12 cellular contexts compared by ENCODE assay signal in the genomic region with DNA sequence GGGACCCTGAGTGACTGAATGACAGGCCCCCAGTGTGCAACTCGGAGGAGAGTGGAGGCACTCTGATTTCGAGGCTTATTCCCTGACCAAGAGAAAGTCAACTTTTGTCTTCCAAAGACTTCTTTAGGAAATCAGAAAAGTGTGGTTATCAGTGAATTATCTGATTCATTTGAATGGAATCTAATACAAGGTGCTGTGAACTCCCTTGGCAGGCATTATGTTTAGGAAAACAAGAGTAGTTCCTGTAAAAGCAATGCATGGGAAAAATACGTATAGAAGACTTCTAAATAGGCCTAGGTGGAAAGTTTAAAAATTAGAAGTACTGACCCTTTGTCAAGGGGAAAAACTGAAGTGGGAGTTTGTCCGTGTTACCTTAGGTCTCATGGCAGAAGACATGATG.
DNase-seq lines count a peak whose midpoint lies in the region; ATAC-seq and TF ChIP-seq lines count a peak whose summit lies in the region.
"Had no signal": no experiment of that assay in that cellular context is flagged by ENCODE, and none has a peak within 500 bp of the region (broad histone marks: within the 10 kb centered on the region; RNA-seq: fewer than 3 reads in every experiment).

No MANE protein-coding gene starts in this region.

- H3K36me3 ChIP-seq in IMR-90 (ENCODE audit: control insufficient read depth, insufficient read depth, low read length) (peaks cover 4% of the 10 kb centered on the region; the same call in 1 of the 2 replicates), brain microvascular endothelial cell (replicated peaks) (no peaks in the 10 kb centered on the region), mucosa of descending colon (ENCODE audit: low read depth) (no peaks in the 10 kb centered on the region)

- H2AFZ ChIP-seq in IMR-90 (replicated peaks; ENCODE audit: low read length, poor library complexity): no peak overlapping the region

- H3K27ac ChIP-seq in IMR-90 (ENCODE audit: insufficient read depth, low read length): no peak overlapping the region
- H3K27ac ChIP-seq in brain microvascular endothelial cell: no peak overlapping the region
- H3K27ac ChIP-seq: BLaER1 treated with 17β-estradiol and CSF1 and Interleukin-3, amounts not matched to agents 10 nM and 100 nM had no signal

- ATAC-seq in IMR-90 (ENCODE audit: low read depth) (no peak), mucosa of descending colon (no peak), HG02642 (IDR thresholded peaks at IDR 0.05; ENCODE audit: poor library complexity, unreplicated experiment) (no peak)
- ATAC-seq: HCT116 had no signal

- dilution Hi-C loops in IMR-90 (cut with HindIII; ENCODE audit: low sequenced_read_pairs, unreplicated experiment): no loop called here

- H3K56ac ChIP-seq in IMR-90 (ENCODE audit: extremely low read depth, insufficient read depth, low read length): no peak overlapping the region

- WGBS in IMR-90 (ENCODE audit: extremely low coverage in 2 of 2, insufficient read length in 1 of 2), 2 experiments: no CpG with 5 or more reads among the region's 4 CpGs

- H2AK5ac ChIP-seq in IMR-90 (ENCODE audit: low read depth, low read length): no peak overlapping the region

- DNase-seq in IMR-90: peak; percentile 22
- DNase-seq in brain microvascular endothelial cell: peak; percentile 18
- peak; percentile 6 for DNase-seq in fibroblast of pulmonary artery (ENCODE audit: low read depth)
- peak; percentile 32 for DNase-seq in pulmonary artery endothelial cell (ENCODE audit: low read depth, low spot score)
- DNase-seq in mucosa of descending colon: no peak
- no peak for DNase-seq in occipital lobe (lab: John Stamatoyannopoulos, UW)
- DNase-seq: ACHN; CD4-positive, CD25-positive, alpha-beta regulatory T cell; DMS53 had no signal

- no peak overlapping the region for H2BK120ac ChIP-seq in IMR-90 (ENCODE audit: low read depth, low read length)

- H3K9me3 ChIP-seq in IMR-90 (ENCODE audit: control insufficient read depth, insufficient read depth, low read length) (no peaks in the 10 kb centered on the region; the same call in 1 of the 2 replicates), mucosa of descending colon (no peaks in the 10 kb centered on the region)

- H4K5ac ChIP-seq in IMR-90 (ENCODE audit: low read depth, low read length): no peak overlapping the region

- no peak for TF ChIP-seq POLR2A in IMR-90 (IDR thresholded peaks at IDR 0.05; ENCODE audit: low read depth, low read length)

- BruUV-seq in IMR-90 (replicated peaks; lab: Mats Ljungman, UMichigan): no TSS peak

- no peak overlapping the region for H3K9ac ChIP-seq in IMR-90 (ENCODE audit: low read depth, low read length)
- H3K9ac ChIP-seq: BLaER1 treated with 17β-estradiol and CSF1 and Interleukin-3, amounts not matched to agents 10 nM and 100 nM had no signal

- TF ChIP-seq CTCF in IMR-90 (conservative IDR thresholded peaks at IDR 0.05; ENCODE audit: low read depth, low read length): no peak
- TF ChIP-seq CTCF in brain microvascular endothelial cell (IDR thresholded peaks at IDR 0.05; ENCODE audit: low read depth, low read length, missing control alignments): no peak
- no peak for TF ChIP-seq CTCF in fibroblast of pulmonary artery (IDR thresholded peaks at IDR 0.05; ENCODE audit: low read length, missing control alignments)
- TF ChIP-seq CTCF in mucosa of descending colon (IDR thresholded peaks at IDR 0.05): no peak

- no peak overlapping the region for H2BK5ac ChIP-seq in IMR-90 (ENCODE audit: low read depth, low read length, poor library complexity, severe bottlenecking)

- H3K4me1 ChIP-seq in IMR-90 (ENCODE audit: control insufficient read depth, insufficient read depth, low read length) (no peaks in the 10 kb centered on the region; the same call in 1 of the 2 replicates), mucosa of descending colon (ENCODE audit: low read depth) (no peaks in the 10 kb centered on the region)

- H3K27me3 ChIP-seq in IMR-90 (ENCODE audit: control insufficient read depth, insufficient read depth, low read length) (no peaks in the 10 kb centered on the region), brain microvascular endothelial cell (replicated peaks) (no peaks in the 10 kb centered on the region)
- H3K27me3 ChIP-seq: BLaER1 treated with 17β-estradiol and CSF1 and Interleukin-3, amounts not matched to agents 10 nM and 100 nM had no signal

- POLR2A ChIA-PET in IMR-90 (lab: Charles Lee; ENCODE audit: unreplicated experiment): no interaction called here

- CTCF ChIA-PET in IMR-90 (lab: Yijun Ruan, JAX): no interaction called here

- H3K18ac ChIP-seq in IMR-90 (ENCODE audit: low read depth, low read length): no peak overlapping the region

- no peaks in the 10 kb centered on the region for H4K20me1 ChIP-seq in IMR-90 (ENCODE audit: insufficient read depth, low read length)

- H3K4me3 ChIP-seq in IMR-90 (ENCODE audit: insufficient read depth, low read depth, low read length) (no peak overlapping the region), brain microvascular endothelial cell (ENCODE audit: low read depth, low read length) (no peak overlapping the region), fibroblast of pulmonary artery (replicated peaks; ENCODE audit: low read depth, low read length) (no peak overlapping the region), mucosa of descending colon (no peak overlapping the region)
- H3K4me3 ChIP-seq: BLaER1 treated with 17β-estradiol and CSF1 and Interleukin-3, amounts not matched to agents 10 nM and 100 nM had no signal

- no peak overlapping the region for H4K91ac ChIP-seq in IMR-90 (ENCODE audit: insufficient read depth, low read depth, low read length)

- no peak overlapping the region for H2BK15ac ChIP-seq in IMR-90 (ENCODE audit: low read depth, low read length)

- H3K4me2 ChIP-seq in IMR-90 (ENCODE audit: low read depth, low read length): no peak overlapping the region
- H3K4me2 ChIP-seq: BLaER1 treated with 17β-estradiol and CSF1 and Interleukin-3, amounts not matched to agents 10 nM and 100 nM had no signal

- no peak overlapping the region for H2AK9ac ChIP-seq in IMR-90 (replicated peaks; ENCODE audit: low read depth, low read length, poor library complexity)

- intact Hi-C loops in IMR-90 (cut with micrococcal nuclease): no loop called here
- intact Hi-C loops in mucosa of descending colon (cut with DNase I, micrococcal nuclease): no loop called here

- TF ChIP-seq RAD21 in IMR-90 (IDR thresholded peaks at IDR 0.05; ENCODE audit: low read length): no peak

- H3K14ac ChIP-seq in IMR-90 (replicated peaks; ENCODE audit: low read depth, low read length): no peak overlapping the region

- in situ Hi-C loops in IMR-90 (cut with MboI; ENCODE audit: low sequenced_read_pairs) (no loop called here), brain microvascular endothelial cell (cut with HindIII; ENCODE audit: low pct_ligation_motif_present, low sequenced_read_pairs) (no loop called here)

- H3K9me1 ChIP-seq in IMR-90 (ENCODE audit: insufficient read depth, low read length): no peaks in the 10 kb centered on the region; the same call in 1 of the 2 replicates

- no peak overlapping the region for H2BK20ac ChIP-seq in IMR-90 (ENCODE audit: low read depth, low read length)

- H3K23ac ChIP-seq in IMR-90 (ENCODE audit: low read depth, low read length): no peak overlapping the region

- no peak overlapping the region for H4K8ac ChIP-seq in IMR-90 (ENCODE audit: low read depth in 2 of 2, low read length in 2 of 2)

- H3K4ac ChIP-seq in IMR-90 (ENCODE audit: low read depth, low read length): no peak overlapping the region

- no peaks in the 10 kb centered on the region; a peak in 1 of 4 replicates for H3K79me1 ChIP-seq in IMR-90 (ENCODE audit: low read depth in 1 of 2, low read length in 2 of 2)

TF ChIP-seq in IMR-90, 13 proteins besides CTCF, POLR2A, EP300 and RAD21:
- TF ChIP-seq NFE2L2 (IDR thresholded peaks at IDR 0.05; ENCODE audit: low read depth, low read length) (no peak), RCOR1 (IDR thresholded peaks at IDR 0.05; ENCODE audit: insufficient replicate concordance, low read length) (no peak), FOS (IDR thresholded peaks at IDR 0.05; ENCODE audit: low read depth, low read length) (no peak), MAZ (IDR thresholded peaks at IDR 0.05; ENCODE audit: borderline replicate concordance, low read depth, low read length) (no peak)

Comparison
In these comparisons a context has a peak if more than half of its experiments do, and no peak if none do; other contexts are left out.
1. DNase-seq: peak in IMR-90 (single experiment), brain microvascular endothelial cell (single experiment), fibroblast of pulmonary artery (single experiment) and pulmonary artery endothelial cell (single experiment); none in mucosa of descending colon (0 of 3) and occipital lobe (single experiment).